Comparison of ENCODE assay signal across 25 cellular contexts in the genomic region with DNA sequence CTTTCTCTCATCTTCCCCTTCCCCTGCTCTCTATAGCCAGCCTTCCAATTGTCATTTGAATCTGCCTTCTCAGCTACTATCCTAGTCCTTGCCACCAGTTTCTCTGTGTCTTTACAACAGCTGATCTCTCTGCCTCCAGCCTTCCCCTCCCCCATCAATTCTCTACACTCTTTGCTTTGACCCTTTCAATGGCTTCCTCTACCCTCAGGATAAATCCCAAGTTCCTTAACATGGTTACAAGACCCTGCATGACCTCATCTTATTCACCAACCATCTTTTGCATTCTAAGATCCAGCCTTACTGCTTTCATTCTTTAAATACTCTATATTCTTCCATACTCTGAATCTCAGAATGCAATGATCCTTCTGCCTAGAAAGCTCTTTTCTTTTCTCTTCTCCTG. TPM values are rescaled to one million over a fixed set of nuclear protein-coding genes. Genes with fewer than 3 reads are reported as not detected.
DNase-seq lines count a peak whose midpoint lies in the region; ATAC-seq, FAIRE-seq and TF ChIP-seq lines count a peak whose summit lies in the region.
"Had no signal": no experiment of that assay in that cellular context is flagged by ENCODE, and none has a peak within 500 bp of the region (broad histone marks: within the 10 kb centered on the region; RNA-seq: fewer than 3 reads in every experiment).

No MANE protein-coding gene starts in this region.

- H3K9me3 ChIP-seq in HepG2 (ENCODE audit: low read length), result no peaks in the 10 kb centered on the region
- no peaks in the 10 kb centered on the region for H3K9me3 ChIP-seq in right lobe of liver
- no peaks in the 10 kb centered on the region for H3K9me3 ChIP-seq in OCI-LY3 (ENCODE audit: insufficient read depth, low read length)
- H3K9me3 ChIP-seq in neuronal stem cell (replicated peaks in 1 of 2; ENCODE audit: control insufficient read depth in 2 of 2, insufficient read depth in 1 of 2, low read depth in 1 of 2, low read length in 2 of 2), result no peaks in the 10 kb centered on the region
- H3K9me3 ChIP-seq: BLaER1, Caco-2 had no signal

- H3K4me1 ChIP-seq in HepG2 (ENCODE audit: insufficient read depth, low read length) (no peaks in the 10 kb centered on the region), right lobe of liver (no peaks in the 10 kb centered on the region), OCI-LY3 (ENCODE audit: low read length) (peaks cover 39% of the 10 kb centered on the region), neuronal stem cell (ENCODE audit: control insufficient read depth in 2 of 2, insufficient read depth in 1 of 2, low read depth in 1 of 2, low read length in 2 of 2) (peaks cover 13 to 19% of the 10 kb centered on the region in 2 donors)
- H3K4me1 ChIP-seq: Caco-2 had no signal

- H3K4ac ChIP-seq in neuronal stem cell (ENCODE audit: low read length), result no peak overlapping the region

- H2AK5ac ChIP-seq in neuronal stem cell (ENCODE audit: low read depth, low read length), result no peak overlapping the region

- TF ChIP-seq POLR2A in HepG2 (IDR thresholded peaks at IDR 0.05; ENCODE audit: insufficient read depth in 1 of 2, low read depth in 2 of 2, low read length in 2 of 2) (no peak), right lobe of liver (IDR thresholded peaks at IDR 0.05) (no peak)

- H4K20me1 ChIP-seq in HepG2 (ENCODE audit: insufficient read depth, low read length) (no peaks in the 10 kb centered on the region), OCI-LY3 (ENCODE audit: insufficient read depth, low read length) (no peaks in the 10 kb centered on the region)
- H4K20me1 ChIP-seq: BLaER1 had no signal

- no peak for TF ChIP-seq CTCF in HepG2 (CRISPR knock-in tag; IDR thresholded peaks at IDR 0.05)
- TF ChIP-seq CTCF in right lobe of liver (IDR thresholded peaks at IDR 0.05), result no peak
- no peak for TF ChIP-seq CTCF in OCI-LY3 (IDR thresholded peaks at IDR 0.05; ENCODE audit: low read depth, low read length)

- no peak overlapping the region for H4K8ac ChIP-seq in neuronal stem cell (ENCODE audit: low read depth, low read length)

- H3K18ac ChIP-seq in neuronal stem cell (ENCODE audit: low read length), result no peak overlapping the region

- no TSS peak for BruUV-seq in HepG2 (replicated peaks; lab: Mats Ljungman, UMichigan)

- ATAC-seq in HepG2 (no peak), right lobe of liver (no peak), left ventricle myocardium superior (no peak)
- ATAC-seq: CD8-positive, alpha-beta T cell; HCT116 had no signal

- no peak overlapping the region for H2BK120ac ChIP-seq in neuronal stem cell (ENCODE audit: low read depth, low read length)

- no peak overlapping the region for H2BK15ac ChIP-seq in neuronal stem cell (ENCODE audit: low read length)

- H3K4me3 ChIP-seq in HepG2 (replicated peaks in 1 of 3; ENCODE audit: insufficient read depth in 1 of 3, low read depth in 2 of 3, low read length in 3 of 3) (no peak overlapping the region), right lobe of liver (no peak overlapping the region), OCI-LY3 (ENCODE audit: low read length) (no peak overlapping the region), neuronal stem cell (ENCODE audit: low read length in 2 of 2) (no peak overlapping the region)
- H3K4me3 ChIP-seq: BLaER1 had no signal

- POLR2A ChIA-PET in HepG2 (lab: Yijun Ruan, JAX), result no interaction called here

- H3K4me2 ChIP-seq in HepG2 (ENCODE audit: low read depth, low read length) (no peak overlapping the region), OCI-LY3 (ENCODE audit: low read length) (peak overlapping the region; percentile 20), neuronal stem cell (ENCODE audit: insufficient read depth, low read length, poor library complexity, severe bottlenecking) (no peak overlapping the region)
- H3K4me2 ChIP-seq: BLaER1 had no signal

- H3K27me3 ChIP-seq in HepG2 (ENCODE audit: control insufficient read depth in 1 of 2, insufficient read depth in 2 of 2, low read length in 2 of 2), result no peaks in the 10 kb centered on the region
- H3K27me3 ChIP-seq in right lobe of liver, result no peaks in the 10 kb centered on the region
- H3K27me3 ChIP-seq in OCI-LY3 (ENCODE audit: low read depth, low read length), result no peaks in the 10 kb centered on the region
- H3K27me3 ChIP-seq in neuronal stem cell (ENCODE audit: control insufficient read depth in 3 of 3, insufficient read depth in 3 of 3, low read depth in 1 of 3, low read length in 3 of 3), result no peaks in the 10 kb centered on the region
- H3K27me3 ChIP-seq: BLaER1 had no signal

- CTCF ChIA-PET in HepG2 (lab: Yijun Ruan, JAX; ENCODE audit: low intra/inter-chr PET ratio, low total read pairs), result no interaction called here

- no peak overlapping the region for H3K23ac ChIP-seq in neuronal stem cell (ENCODE audit: low read depth, low read length, poor library complexity)

- H4K91ac ChIP-seq in neuronal stem cell (ENCODE audit: low read depth, low read length, poor library complexity), result no peak overlapping the region

- FAIRE-seq in HepG2 (lab: Jason Lieb, UNC), result no peak
- FAIRE-seq: A204.1, GM12891, GM18507, H1 had no signal

- H2BK12ac ChIP-seq in neuronal stem cell (ENCODE audit: low read length), result no peak overlapping the region

- no peak for TF ChIP-seq EP300 in HepG2 (IDR thresholded peaks at IDR 0.05; ENCODE audit: low read depth in 2 of 2, low read length in 2 of 2)
- TF ChIP-seq EP300 in HepG2 (CRISPR knock-in tag; IDR thresholded peaks at IDR 0.05; ENCODE audit: borderline replicate concordance), result no peak

- TF ChIP-seq RAD21 in HepG2 (CRISPR knock-in tag; IDR thresholded peaks at IDR 0.05), result no peak

- in situ Hi-C loops in HepG2 (cut with HindIII; ENCODE audit: extremely low pct_ligation_motif_present, low pct_unique_long_range_greater_than_20kb), result loop anchor here (5.0 kb wide), 1 partner anchor 49 kb away; no protein-coding TSS in a partner anchor

- H3K36me3 ChIP-seq in HepG2 (replicated peaks in 1 of 2; ENCODE audit: control insufficient read depth in 1 of 2, insufficient read depth in 2 of 2, low read length in 2 of 2) (no peaks in the 10 kb centered on the region), right lobe of liver (no peaks in the 10 kb centered on the region), OCI-LY3 (replicated peaks; ENCODE audit: low read depth, low read length) (no peaks in the 10 kb centered on the region), neuronal stem cell (replicated peaks in 1 of 2; ENCODE audit: control insufficient read depth in 2 of 2, insufficient read depth in 2 of 2, low read length in 2 of 2) (no peaks in the 10 kb centered on the region)
- H3K36me3 ChIP-seq: BLaER1 had no signal

- H3K79me2 ChIP-seq in HepG2 (ENCODE audit: insufficient read depth, low read length) (no peaks in the 10 kb centered on the region), OCI-LY3 (ENCODE audit: low read length) (no peaks in the 10 kb centered on the region)

- no peak overlapping the region for H2AFZ ChIP-seq in HepG2 (ENCODE audit: low read length)
- no peak overlapping the region for H2AFZ ChIP-seq in OCI-LY3 (ENCODE audit: low read depth, low read length)
- peak overlapping the region; percentile 2 for H2AFZ ChIP-seq in neuronal stem cell (ENCODE audit: low read length)

- H3K9ac ChIP-seq in HepG2 (ENCODE audit: insufficient read depth, low read depth, low read length) (no peak overlapping the region), OCI-LY3 (ENCODE audit: low read length) (no peak overlapping the region), neuronal stem cell (ENCODE audit: low read depth, low read length, poor library complexity) (no peak overlapping the region)
- H3K9ac ChIP-seq: BLaER1 had no signal

- H3K79me1 ChIP-seq in neuronal stem cell (ENCODE audit: low read depth, low read length), result no peaks in the 10 kb centered on the region

- no peak overlapping the region for H3K27ac ChIP-seq in HepG2 (ENCODE audit: extremely low read length, insufficient read depth, low read length)
- H3K27ac ChIP-seq in right lobe of liver, result no peak overlapping the region
- no peak overlapping the region for H3K27ac ChIP-seq in OCI-LY3 (ENCODE audit: low read length)
- no peak overlapping the region for H3K27ac ChIP-seq in neuronal stem cell (replicated peaks; ENCODE audit: low read length)
- H3K27ac ChIP-seq: 22Rv1, BLaER1, C4-2B had no signal

- DNase-seq in HepG2 (ENCODE audit: low spot score) (no peak), right lobe of liver (no peak), myocyte (ENCODE audit: low read depth) (peak; percentile 27), neuronal stem cell (ENCODE audit: low spot score) (no peak), DMS 273 (lab: John Stamatoyannopoulos, UW; ENCODE audit: unreplicated experiment) (no peak), left ventricle myocardium superior (no peak)
- no peak for DNase-seq in stimulated activated naive CD4-positive, alpha-beta T cell treated with Interleukin-2 at 50 U/mL for 16 hours (lab: John Stamatoyannopoulos, UW)
- DNase-seq: Caco-2; CD4-positive, CD25-positive, alpha-beta regulatory T cell; CD8-positive, alpha-beta T cell; DMS 273 treated with DMSO at 0.1 percent for 48 hours; DMS79; EL; GF-D8; H9; HFFc6 had no signal

- no peak overlapping the region for H2BK5ac ChIP-seq in neuronal stem cell (ENCODE audit: low read length)

- intact Hi-C loops in HepG2 (cut with micrococcal nuclease; ENCODE audit: unreplicated experiment) (no loop called here), right lobe of liver (cut with DNase I) (no loop called here), left ventricle myocardium superior (cut with micrococcal nuclease) (no loop called here)

- H3K14ac ChIP-seq in neuronal stem cell (ENCODE audit: low read length), result no peak overlapping the region

RNA-seq across cellular contexts. Expression of gene ZSWIM6, which starts 58.8 kb away (rescaled TPM):
- 0.82 and 0.83 TPM in 2 replicates for total RNA-seq in HepG2 (2016; rRNA removed; fragmentation: Illumina TruSeq; extraction: Trizol)
- total RNA-seq in HepG2 (2016; cell fraction: cytosol; rRNA removed; fragmentation: Illumina TruSeq; extraction: Trizol; ENCODE audit: low read depth), result 0.91 and 0.97 TPM in 2 replicates
- 0.68 and 0.89 TPM in 2 replicates for total RNA-seq in HepG2 (2016; cell fraction: insoluble cytoplasmic fraction; rRNA removed; fragmentation: Illumina TruSeq; extraction: Trizol)
- total RNA-seq in HepG2 (2016; cell fraction: membrane; rRNA removed; fragmentation: Illumina TruSeq; extraction: Trizol), result 0.43 and 0.45 TPM in 2 replicates
- 1.5 and 1.8 TPM in 2 replicates for total RNA-seq in HepG2 (2016; cell fraction: nucleus; rRNA removed; fragmentation: Illumina TruSeq; extraction: Trizol)
- polyA plus RNA-seq in HepG2 (2011; rRNA removed), result 1.9 and 2.6 TPM in 2 replicates
- 1.2 and 1.5 TPM in 2 replicates for polyA plus RNA-seq in HepG2 (2011; cell fraction: cytosol; rRNA removed)
- 4.2 and 4.3 TPM in 2 replicates for polyA plus RNA-seq in HepG2 (2011; cell fraction: nucleus; rRNA removed)
- 1.3 and 1.7 TPM in 2 replicates for polyA plus RNA-seq in HepG2 (2012)
- polyA plus RNA-seq in HepG2 (2016; cell fraction: cytosol; fragmentation: Illumina TruSeq; extraction: Trizol; ENCODE audit: low read depth), result 0.05 TPM in 1 of 2 replicates, not detected in the other
- polyA plus RNA-seq in HepG2 (2016; cell fraction: insoluble cytoplasmic fraction; fragmentation: Illumina TruSeq; extraction: Trizol; ENCODE audit: low read depth), result 0.93 and 1.0 TPM in 2 replicates
- polyA plus RNA-seq in HepG2 (2016; cell fraction: membrane; fragmentation: Illumina TruSeq; extraction: Trizol; ENCODE audit: low read depth), result 0.13 and 0.15 TPM in 2 replicates
- polyA plus RNA-seq in HepG2 (2016; cell fraction: nucleus; fragmentation: Illumina TruSeq; extraction: Trizol; ENCODE audit: insufficient read depth, low read depth), result 3.2 and 3.3 TPM in 2 replicates
- polyA minus RNA-seq in HepG2 (2011; rRNA and poly(A)+ RNA removed; ENCODE audit: low replicate concordance), result 6.2 and 32.4 TPM in 2 replicates
- 2.8 and 3.3 TPM in 2 replicates for polyA minus RNA-seq in HepG2 (2011; cell fraction: cytosol; rRNA and poly(A)+ RNA removed)
- polyA minus RNA-seq in HepG2 (2011; cell fraction: nucleus; rRNA and poly(A)+ RNA removed), result 5.5 and 7.1 TPM in 2 replicates
- total RNA-seq in right lobe of liver, result 1 to 10 TPM; 2.8 to 7.2 (median 4.1) TPM
- 8.7 and 9.7 TPM in 2 replicates for total RNA-seq in myocyte
- 11.5 TPM for polyA plus RNA-seq in myocyte (2012)
- 24.2 TPM for polyA plus RNA-seq in neuronal stem cell (2013, experiment 1 of 2)
- 25.4 TPM for polyA plus RNA-seq in neuronal stem cell (2013, experiment 2 of 2)
- total RNA-seq in left ventricle myocardium superior, result 8.0 TPM
